In genomic region chr5:57175586-57175985, GRCh38 we compare ENCODE assay signal across 8 cellular contexts. TPM values are rescaled to one million over a fixed set of nuclear protein-coding genes. Genes with fewer than 3 reads are reported as not detected.
DNase-seq lines count a peak whose midpoint lies in the region; ATAC-seq and TF ChIP-seq lines count a peak whose summit lies in the region.

No MANE protein-coding gene starts in this region.

- peaks cover 42% of the 10 kb centered on the region for H3K4me1 Mint-ChIP-seq in activated CD8-positive, alpha-beta memory T cell treated with anti-CD3 and anti-CD28 coated beads, Interleukin-2, amount 10 ng/mL, durations not matched to agents 7 days and 5 days
- peaks cover 56% of the 10 kb centered on the region for H3K4me1 Mint-ChIP-seq in nephron progenitor cell

- H3K9me3 ChIP-seq in effector memory CD4-positive, alpha-beta T cell (ENCODE audit: control insufficient read depth, low read length): no peaks in the 10 kb centered on the region
- no peaks in the 10 kb centered on the region for H3K9me3 ChIP-seq in vagina

- TF ChIP-seq CTCF in nephron progenitor cell (IDR thresholded peaks at IDR 0.05): no peak
- no peak for TF ChIP-seq CTCF in vagina (IDR thresholded peaks at IDR 0.05)

- DNase-seq in activated CD8-positive, alpha-beta memory T cell treated with anti-CD3 and anti-CD28 coated beads, Interleukin-2, amount 10 ng/mL, durations not matched to agents 7 days and 5 days: peak; percentile 66
- DNase-seq in activated CD8-positive, alpha-beta memory T cell treated with anti-CD3 and anti-CD28 coated beads for 24 hours: no peak
- DNase-seq in T-helper 2 cell (peak in 4 of 5 experiments; percentile 24 to 70 (median 30)), nephron progenitor cell (peak; percentile 34), vagina (ENCODE audit: extremely low spot score in 2 of 2) (no peak), NOMO-1 treated with dmso at 0.1 percent for 144 hours (lab: John Stamatoyannopoulos, UW; ENCODE audit: unreplicated experiment) (no peak)
- peak in 1 of 3 donors; percentile 18 for DNase-seq in effector memory CD4-positive, alpha-beta T cell

- H3K27ac ChIP-seq in effector memory CD4-positive, alpha-beta T cell (ENCODE audit: insufficient read depth, low read length, poor library complexity, severe bottlenecking): peak overlapping the region; percentile 100
- H3K27ac ChIP-seq in vagina: peak overlapping the region; percentile 100

- intact Hi-C loops in vagina (cut with DNase I): loop anchor here (10.0 kb wide), 1 partner anchor 49 kb away; no protein-coding TSS in a partner anchor

- H3K4me1 ChIP-seq in effector memory CD4-positive, alpha-beta T cell (ENCODE audit: control insufficient read depth, insufficient read depth, low read length, poor library complexity, severe bottlenecking): peaks cover 15% of the 10 kb centered on the region
- H3K4me1 ChIP-seq in vagina: peaks cover 70% of the 10 kb centered on the region

- CTCF ChIA-PET in activated CD8-positive, alpha-beta memory T cell treated with anti-CD3 and anti-CD28 coated beads, Interleukin-2, amount 10 ng/mL, durations not matched to agents 7 days and 5 days (lab: Charles Lee): interaction anchor here (1.8 kb wide), 1 partner anchor 13 kb away, joined by 6 read pairs; no protein-coding TSS in a partner anchor

- no peaks in the 10 kb centered on the region for H3K27me3 ChIP-seq in effector memory CD4-positive, alpha-beta T cell (replicated peaks; ENCODE audit: control insufficient read depth, insufficient read depth, low read length, poor library complexity, severe bottlenecking)
- H3K27me3 ChIP-seq in vagina: no peaks in the 10 kb centered on the region

- TF ChIP-seq POLR2A in vagina (IDR thresholded peaks at IDR 0.05): no peak

- peaks cover 49% of the 10 kb centered on the region for H3K36me3 Mint-ChIP-seq in activated CD8-positive, alpha-beta memory T cell treated with anti-CD3 and anti-CD28 coated beads, Interleukin-2, amount 10 ng/mL, durations not matched to agents 7 days and 5 days
- H3K36me3 Mint-ChIP-seq in nephron progenitor cell (ENCODE audit: low read depth): peaks cover 41% of the 10 kb centered on the region

- no peaks in the 10 kb centered on the region for H3K36me3 ChIP-seq in effector memory CD4-positive, alpha-beta T cell (ENCODE audit: control insufficient read depth, insufficient read depth, low read length)
- no peaks in the 10 kb centered on the region for H3K36me3 ChIP-seq in vagina

- H3K4me3 Mint-ChIP-seq in activated CD8-positive, alpha-beta memory T cell treated with anti-CD3 and anti-CD28 coated beads, Interleukin-2, amount 10 ng/mL, durations not matched to agents 7 days and 5 days: peak overlapping the region; percentile 94
- H3K4me3 Mint-ChIP-seq in nephron progenitor cell: peak overlapping the region; percentile 93

- H3K4me3 ChIP-seq in effector memory CD4-positive, alpha-beta T cell (ENCODE audit: insufficient read depth, low read depth, low read length, poor library complexity, severe bottlenecking): peak overlapping the region; percentile 93
- H3K4me3 ChIP-seq in vagina: peak overlapping the region; percentile 92 to 93

- H3K9me3 Mint-ChIP-seq in activated CD8-positive, alpha-beta memory T cell treated with anti-CD3 and anti-CD28 coated beads, Interleukin-2, amount 10 ng/mL, durations not matched to agents 7 days and 5 days (ENCODE audit: low read depth): no peaks in the 10 kb centered on the region
- H3K9me3 Mint-ChIP-seq in nephron progenitor cell: peaks cover 8% of the 10 kb centered on the region

- ATAC-seq in activated CD8-positive, alpha-beta memory T cell treated with anti-CD3 and anti-CD28 coated beads, Interleukin-2, amount 10 ng/mL, durations not matched to agents 7 days and 5 days: no peak
- no peak for ATAC-seq in GM21528 (IDR thresholded peaks at IDR 0.05; ENCODE audit: low FRiP score, unreplicated experiment)

- H3K27ac Mint-ChIP-seq in activated CD8-positive, alpha-beta memory T cell treated with anti-CD3 and anti-CD28 coated beads, Interleukin-2, amount 10 ng/mL, durations not matched to agents 7 days and 5 days: peak overlapping the region; percentile 98
- peak overlapping the region; percentile 100 for H3K27ac Mint-ChIP-seq in nephron progenitor cell

- no peaks in the 10 kb centered on the region for H3K27me3 Mint-ChIP-seq in activated CD8-positive, alpha-beta memory T cell treated with anti-CD3 and anti-CD28 coated beads, Interleukin-2, amount 10 ng/mL, durations not matched to agents 7 days and 5 days
- no peaks in the 10 kb centered on the region for H3K27me3 Mint-ChIP-seq in nephron progenitor cell (ENCODE audit: low read depth, poor library complexity)

RNA-seq across cellular contexts. Expression of gene GPBP1, which starts 1.7 kb away (rescaled TPM):
- total RNA-seq in activated CD8-positive, alpha-beta memory T cell treated with anti-CD3 and anti-CD28 coated beads, Interleukin-2, amount 10 ng/mL, durations not matched to agents 7 days and 5 days: 100 to 1,000 TPM in 1 of 2 experiments, 10 to 100 TPM in 1; 95.0 to 101 TPM
- total RNA-seq in vagina: 62.6 TPM

Comparison
In these comparisons a context has a peak if more than half of its experiments do, and no peak if none do; other contexts are left out.
1. DNase-seq: peak in activated CD8-positive, alpha-beta memory T cell treated with anti-CD3 and anti-CD28 coated beads, Interleukin-2, amount 10 ng/mL, durations not matched to agents 7 days and 5 days (single experiment), T-helper 2 cell (4 of 5) and nephron progenitor cell (single experiment); none in activated CD8-positive, alpha-beta memory T cell treated with anti-CD3 and anti-CD28 coated beads for 24 hours (single experiment), vagina (0 of 2) and NOMO-1 treated with dmso at 0.1 percent for 144 hours (single experiment).